In genomic region chr13:49936943-49937273, GRCh38 we compare ENCODE assay signal across 8 cellular contexts. TPM values are rescaled to one million over a fixed set of nuclear protein-coding genes. Genes with fewer than 3 reads are reported as not detected.
DNase-seq lines count a peak whose midpoint lies in the region; ATAC-seq and TF ChIP-seq lines count a peak whose summit lies in the region.

No MANE protein-coding gene starts in this region.

- no peak for TF ChIP-seq CTCF in choroid plexus epithelial cell (conservative IDR thresholded peaks at IDR 0.05; ENCODE audit: low read depth, low read length)

- H3K27me3 ChIP-seq in mucosa of rectum (ENCODE audit: control insufficient read depth in 2 of 2, insufficient read depth in 2 of 2, low read length in 2 of 2) = no peaks in the 10 kb centered on the region

- peak overlapping the region; percentile 77 to 79 for H3K9ac ChIP-seq in mucosa of rectum (ENCODE audit: low read depth in 1 of 2, low read length in 2 of 2)

- peak overlapping the region; percentile 88 for H3K27ac ChIP-seq in mucosa of rectum (ENCODE audit: low read depth in 2 of 2, low read length in 2 of 2)

- no peak for DNase-seq in Jurkat, Clone E6-1 (ENCODE audit: low read depth, low spot score)
- no peak for DNase-seq in choroid plexus epithelial cell (ENCODE audit: low read depth)
- no peak for DNase-seq in HuH-7 (ENCODE audit: low spot score)
- DNase-seq in OCI-M1 (lab: John Stamatoyannopoulos, UW) = no peak
- DNase-seq in GM19240 (ENCODE audit: insufficient read length, low spot score) = no peak

- peaks cover 11 to 25% of the 10 kb centered on the region in 2 donors for H3K4me1 ChIP-seq in mucosa of rectum (ENCODE audit: control insufficient read depth in 2 of 2, insufficient read depth in 2 of 2, low read length in 2 of 2)

- H3K36me3 ChIP-seq in mucosa of rectum (ENCODE audit: control insufficient read depth in 2 of 2, insufficient read depth in 2 of 2, low read length in 2 of 2) = no peaks in the 10 kb centered on the region

- ATAC-seq in GM19324 (IDR thresholded peaks at IDR 0.05; ENCODE audit: low FRiP score, unreplicated experiment) = peak; percentile 4
- ATAC-seq in GM18502 (IDR thresholded peaks at IDR 0.05; ENCODE audit: poor library complexity, unreplicated experiment) = no peak

- peak overlapping the region; percentile 81 for H3K4me3 ChIP-seq in Jurkat, Clone E6-1 (ENCODE audit: low read length)
- H3K4me3 ChIP-seq in choroid plexus epithelial cell (ENCODE audit: low read depth, low read length) = peak overlapping the region; percentile 98
- peak overlapping the region; percentile 89 to 95 for H3K4me3 ChIP-seq in mucosa of rectum (ENCODE audit: low read length in 2 of 2)

- no peaks in the 10 kb centered on the region for H3K9me3 ChIP-seq in mucosa of rectum (ENCODE audit: control insufficient read depth in 2 of 2, low read length in 2 of 2)

RNA-seq across cellular contexts. Expression of gene SPRYD7, which starts 0.8 kb away (rescaled TPM):
- 9.6 TPM for polyA plus RNA-seq in Jurkat, Clone E6-1 (2012; ENCODE audit: insufficient read depth, insufficient read length)

RNA-seq across cellular contexts. Expression of gene TRIM13, which starts 59.9 kb away (rescaled TPM):
- polyA plus RNA-seq in Jurkat, Clone E6-1 (2012; ENCODE audit: insufficient read depth, insufficient read length) = 26.1 TPM
